ENCODE assay signal across 1 cellular context in the genomic region with DNA sequence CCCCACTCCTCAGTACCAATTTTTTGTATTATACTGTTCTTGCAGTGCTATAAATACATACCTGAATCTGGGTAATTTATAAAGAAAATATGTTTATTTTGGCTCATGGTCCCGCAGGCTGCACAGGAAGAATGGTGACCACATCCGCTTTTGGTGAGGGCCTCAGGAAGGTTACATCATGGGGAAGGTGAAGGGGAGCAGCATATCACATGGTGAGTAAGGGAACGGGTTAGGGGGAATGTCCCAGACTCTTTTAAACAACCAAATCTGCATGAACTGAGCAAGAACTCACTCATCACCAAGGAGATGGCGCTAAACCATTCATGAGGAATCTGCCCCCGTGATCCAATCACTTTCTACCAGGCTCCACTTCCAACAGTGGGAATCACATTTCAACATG.
A peak's percentile ranks its signal among the peaks of the same experiment; 100 is the strongest.
TF ChIP-seq lines count a peak whose summit lies in the region.

No MANE protein-coding gene starts in this region.

TF ChIP-seq in K562, 482 proteins besides CTCF, POLR2A, EP300 and RAD21:
- TF ChIP-seq, protein P1, sequence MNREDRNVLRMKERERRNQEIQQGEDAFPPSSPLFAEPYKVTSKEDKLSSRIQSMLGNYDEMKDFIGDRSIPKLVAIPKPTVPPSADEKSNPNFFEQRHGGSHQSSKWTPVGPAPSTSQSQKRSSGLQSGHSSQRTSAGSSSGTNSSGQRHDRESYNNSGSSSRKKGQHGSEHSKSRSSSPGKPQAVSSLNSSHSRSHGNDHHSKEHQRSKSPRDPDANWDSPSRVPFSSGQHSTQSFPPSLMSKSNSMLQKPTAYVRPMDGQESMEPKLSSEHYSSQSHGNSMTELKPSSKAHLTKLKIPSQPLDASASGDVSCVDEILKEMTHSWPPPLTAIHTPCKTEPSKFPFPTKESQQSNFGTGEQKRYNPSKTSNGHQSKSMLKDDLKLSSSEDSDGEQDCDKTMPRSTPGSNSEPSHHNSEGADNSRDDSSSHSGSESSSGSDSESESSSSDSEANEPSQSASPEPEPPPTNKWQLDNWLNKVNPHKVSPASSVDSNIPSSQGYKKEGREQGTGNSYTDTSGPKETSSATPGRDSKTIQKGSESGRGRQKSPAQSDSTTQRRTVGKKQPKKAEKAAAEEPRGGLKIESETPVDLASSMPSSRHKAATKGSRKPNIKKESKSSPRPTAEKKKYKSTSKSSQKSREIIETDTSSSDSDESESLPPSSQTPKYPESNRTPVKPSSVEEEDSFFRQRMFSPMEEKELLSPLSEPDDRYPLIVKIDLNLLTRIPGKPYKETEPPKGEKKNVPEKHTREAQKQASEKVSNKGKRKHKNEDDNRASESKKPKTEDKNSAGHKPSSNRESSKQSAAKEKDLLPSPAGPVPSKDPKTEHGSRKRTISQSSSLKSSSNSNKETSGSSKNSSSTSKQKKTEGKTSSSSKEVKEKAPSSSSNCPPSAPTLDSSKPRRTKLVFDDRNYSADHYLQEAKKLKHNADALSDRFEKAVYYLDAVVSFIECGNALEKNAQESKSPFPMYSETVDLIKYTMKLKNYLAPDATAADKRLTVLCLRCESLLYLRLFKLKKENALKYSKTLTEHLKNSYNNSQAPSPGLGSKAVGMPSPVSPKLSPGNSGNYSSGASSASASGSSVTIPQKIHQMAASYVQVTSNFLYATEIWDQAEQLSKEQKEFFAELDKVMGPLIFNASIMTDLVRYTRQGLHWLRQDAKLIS (CRISPR knock-in tag; IDR thresholded peaks at IDR 0.05) = no peak
- TF ChIP-seq COPS2 (conservative IDR thresholded peaks at IDR 0.05) (no peak), ETV6 (IDR thresholded peaks at IDR 0.05; ENCODE audit: borderline replicate concordance in 1 of 2, low read depth in 2 of 2, low read length in 1 of 2) (no peak), ETV6 (CRISPR knock-in tag; IDR thresholded peaks at IDR 0.05; ENCODE audit: borderline replicate concordance) (no peak)
- TF ChIP-seq, protein P2, sequence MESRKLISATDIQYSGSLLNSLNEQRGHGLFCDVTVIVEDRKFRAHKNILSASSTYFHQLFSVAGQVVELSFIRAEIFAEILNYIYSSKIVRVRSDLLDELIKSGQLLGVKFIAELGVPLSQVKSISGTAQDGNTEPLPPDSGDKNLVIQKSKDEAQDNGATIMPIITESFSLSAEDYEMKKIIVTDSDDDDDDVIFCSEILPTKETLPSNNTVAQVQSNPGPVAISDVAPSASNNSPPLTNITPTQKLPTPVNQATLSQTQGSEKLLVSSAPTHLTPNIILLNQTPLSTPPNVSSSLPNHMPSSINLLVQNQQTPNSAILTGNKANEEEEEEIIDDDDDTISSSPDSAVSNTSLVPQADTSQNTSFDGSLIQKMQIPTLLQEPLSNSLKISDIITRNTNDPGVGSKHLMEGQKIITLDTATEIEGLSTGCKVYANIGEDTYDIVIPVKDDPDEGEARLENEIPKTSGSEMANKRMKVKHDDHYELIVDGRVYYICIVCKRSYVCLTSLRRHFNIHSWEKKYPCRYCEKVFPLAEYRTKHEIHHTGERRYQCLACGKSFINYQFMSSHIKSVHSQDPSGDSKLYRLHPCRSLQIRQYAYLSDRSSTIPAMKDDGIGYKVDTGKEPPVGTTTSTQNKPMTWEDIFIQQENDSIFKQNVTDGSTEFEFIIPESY (CRISPR knock-in tag; IDR thresholded peaks at IDR 0.05) = 0 out of 2 replicates have a peak, but pooled peaks have one; percentile 47
- TF ChIP-seq, protein P3, sequence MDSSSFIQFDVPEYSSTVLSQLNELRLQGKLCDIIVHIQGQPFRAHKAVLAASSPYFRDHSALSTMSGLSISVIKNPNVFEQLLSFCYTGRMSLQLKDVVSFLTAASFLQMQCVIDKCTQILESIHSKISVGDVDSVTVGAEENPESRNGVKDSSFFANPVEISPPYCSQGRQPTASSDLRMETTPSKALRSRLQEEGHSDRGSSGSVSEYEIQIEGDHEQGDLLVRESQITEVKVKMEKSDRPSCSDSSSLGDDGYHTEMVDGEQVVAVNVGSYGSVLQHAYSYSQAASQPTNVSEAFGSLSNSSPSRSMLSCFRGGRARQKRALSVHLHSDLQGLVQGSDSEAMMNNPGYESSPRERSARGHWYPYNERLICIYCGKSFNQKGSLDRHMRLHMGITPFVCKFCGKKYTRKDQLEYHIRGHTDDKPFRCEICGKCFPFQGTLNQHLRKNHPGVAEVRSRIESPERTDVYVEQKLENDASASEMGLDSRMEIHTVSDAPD (CRISPR knock-in tag; IDR thresholded peaks at IDR 0.05) = no peak
